Comparison of ENCODE assay signal across 25 cellular contexts in the genomic region with DNA sequence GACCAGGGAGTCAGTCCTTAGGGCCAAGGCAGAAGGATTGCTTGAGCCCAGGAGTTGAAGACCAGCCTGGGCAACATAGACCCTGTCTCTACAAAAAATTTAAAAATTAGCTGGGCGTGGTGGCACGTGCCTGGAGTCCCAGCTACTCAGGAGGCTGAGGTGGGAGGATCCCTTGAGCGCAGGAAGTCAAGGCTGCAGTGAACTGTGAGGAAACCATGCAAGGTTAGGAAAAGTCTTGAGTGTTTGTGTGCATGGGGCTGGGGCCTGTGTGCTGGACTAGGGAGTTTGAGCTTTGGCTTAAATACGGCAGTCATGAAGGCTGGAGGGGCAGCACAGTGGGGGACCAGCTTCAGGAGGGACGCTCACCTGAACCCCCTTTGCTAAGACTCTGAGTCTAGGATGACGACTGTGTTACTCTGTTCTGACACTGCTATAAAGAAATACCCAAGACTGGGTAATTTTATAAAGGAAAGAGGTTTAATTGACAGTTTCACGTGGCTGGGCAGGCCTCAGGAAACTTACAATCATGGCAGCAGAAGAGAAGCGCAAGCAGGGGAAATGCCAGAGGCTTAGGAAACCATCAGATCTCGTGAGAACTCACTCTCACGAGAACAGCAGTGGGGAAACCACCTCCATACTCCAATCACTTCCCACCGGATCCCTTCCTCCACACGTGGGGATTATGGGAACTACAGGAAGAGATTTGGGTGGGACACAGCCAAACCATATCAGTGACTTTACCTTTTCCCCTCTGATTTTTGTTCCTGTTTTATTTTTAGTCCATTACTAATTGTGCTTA. TPM values are rescaled to one million over a fixed set of nuclear protein-coding genes. Genes with fewer than 3 reads are reported as not detected.
A peak's percentile ranks its signal among the peaks of the same experiment; 100 is the strongest.
DNase-seq lines count a peak whose midpoint lies in the region; ATAC-seq, FAIRE-seq and TF ChIP-seq lines count a peak whose summit lies in the region.
"Had no signal": no experiment of that assay in that cellular context is flagged by ENCODE, and none has a peak within 500 bp of the region (broad histone marks: within the 10 kb centered on the region; RNA-seq: fewer than 3 reads in every experiment).

No MANE protein-coding gene starts in this region.

- H3K36me3 ChIP-seq in H7 (replicated peaks; ENCODE audit: control insufficient read depth, insufficient read depth, low read length) = peaks cover 17% of the 10 kb centered on the region
- H3K36me3 ChIP-seq: uterus had no signal

- intact Hi-C loops in activated CD4-positive, alpha-beta T cell treated with anti-CD3 and anti-CD28 coated beads for 36 hours (cut with DNase I, micrococcal nuclease) = loop anchor here in 1 of 2 experiments (1.0 kb wide), 1 partner anchor 193 kb away; no protein-coding TSS in a partner anchor
- intact Hi-C loops in activated CD4-positive, alpha-beta T cell treated with anti-CD3 and anti-CD28 coated beads, Interleukin-2, amount 10 ng/mL, durations not matched to agents 24 days and 14 days (cut with micrococcal nuclease) = no loop called here
- intact Hi-C loops in activated T-helper 1 cell treated with anti-CD3 and anti-CD28 coated beads, Interleukin-12 subunit alpha, Interleukin-12 subunit beta, Interleukin-2, Interleukin-4 antibody, amounts not matched to agents 30 ng/mL and 10 ng/mL and 1 ng/mL, durations not matched to agents 14 hours and 24 hours and 36 hours (cut with micrococcal nuclease) = no loop called here

- H3K27me3 Mint-ChIP-seq in activated CD4-positive, alpha-beta T cell treated with anti-CD3 and anti-CD28 coated beads for 36 hours = no peaks in the 10 kb centered on the region
- H3K27me3 Mint-ChIP-seq in activated CD4-positive, alpha-beta T cell treated with anti-CD3 and anti-CD28 coated beads, Interleukin-2, amount 10 ng/mL, durations not matched to agents 24 days and 14 days = no peaks in the 10 kb centered on the region
- H3K27me3 Mint-ChIP-seq in activated naive CD8-positive, alpha-beta T cell treated with anti-CD3 and anti-CD28 coated beads for 36 hours = no peaks in the 10 kb centered on the region
- peaks cover 2% of the 10 kb centered on the region for H3K27me3 Mint-ChIP-seq in neural crest cell (ENCODE audit: low read depth)
- H3K27me3 Mint-ChIP-seq in activated T-helper 1 cell treated with anti-CD3 and anti-CD28 coated beads, Interleukin-12 subunit alpha, Interleukin-12 subunit beta, Interleukin-2, Interleukin-4 antibody, amounts not matched to agents 30 ng/mL and 10 ng/mL and 1 ng/mL, durations not matched to agents 14 hours and 24 hours and 36 hours (ENCODE audit: insufficient read depth) = no peaks in the 10 kb centered on the region
- H3K27me3 Mint-ChIP-seq: activated CD4-positive, alpha-beta memory T cell treated with anti-CD3 and anti-CD28 coated beads for 36 hours had no signal

- no peaks in the 10 kb centered on the region for H3K9me3 Mint-ChIP-seq in activated CD4-positive, alpha-beta T cell treated with anti-CD3 and anti-CD28 coated beads for 36 hours (ENCODE audit: low read depth)
- H3K9me3 Mint-ChIP-seq in activated CD4-positive, alpha-beta T cell treated with anti-CD3 and anti-CD28 coated beads, Interleukin-2, amount 10 ng/mL, durations not matched to agents 24 days and 14 days = no peaks in the 10 kb centered on the region
- no peaks in the 10 kb centered on the region for H3K9me3 Mint-ChIP-seq in activated naive CD8-positive, alpha-beta T cell treated with anti-CD3 and anti-CD28 coated beads for 36 hours
- no peaks in the 10 kb centered on the region for H3K9me3 Mint-ChIP-seq in neural crest cell
- H3K9me3 Mint-ChIP-seq in activated T-helper 1 cell treated with anti-CD3 and anti-CD28 coated beads, Interleukin-12 subunit alpha, Interleukin-12 subunit beta, Interleukin-2, Interleukin-4 antibody, amounts not matched to agents 30 ng/mL and 10 ng/mL and 1 ng/mL, durations not matched to agents 14 hours and 24 hours and 36 hours = no peaks in the 10 kb centered on the region
- H3K9me3 Mint-ChIP-seq: activated CD4-positive, alpha-beta memory T cell treated with anti-CD3 and anti-CD28 coated beads for 36 hours; dendritic cell treated with granulocyte-macrophage colony-stimulating factor and Interleukin-4, amounts not matched to agents 40 ng/mL and 50 ng/mL, for 4 days; T-helper 1 cell treated with Interleukin-12 subunit alpha and Interleukin-12 subunit beta and Interleukin-4 antibody, amounts not matched to agents 30 μg/mL and 1 μg/mL, for 36 hours had no signal

- ATAC-seq in activated CD4-positive, alpha-beta T cell treated with anti-CD3 and anti-CD28 coated beads for 36 hours = no peak
- ATAC-seq in HG03457 (IDR thresholded peaks at IDR 0.05; ENCODE audit: unreplicated experiment) = no peak
- ATAC-seq: heart left ventricle, left lobe of liver, mucosa of descending colon had no signal

- POLR2A ChIA-PET in activated CD4-positive, alpha-beta T cell treated with anti-CD3 and anti-CD28 coated beads for 36 hours (lab: Charles Lee) = interaction anchor here (0.6 kb wide), 1 partner anchor 36 kb away, joined by 6 read pairs; no protein-coding TSS in a partner anchor

- peak overlapping the region; percentile 56 for H3K27ac Mint-ChIP-seq in activated CD4-positive, alpha-beta T cell treated with anti-CD3 and anti-CD28 coated beads for 36 hours
- no peak overlapping the region for H3K27ac Mint-ChIP-seq in activated CD4-positive, alpha-beta T cell treated with anti-CD3 and anti-CD28 coated beads, Interleukin-2, amount 10 ng/mL, durations not matched to agents 24 days and 14 days
- H3K27ac Mint-ChIP-seq in activated naive CD8-positive, alpha-beta T cell treated with anti-CD3 and anti-CD28 coated beads for 36 hours = peak overlapping the region; percentile 28
- no peak overlapping the region for H3K27ac Mint-ChIP-seq in neural crest cell (ENCODE audit: unreplicated experiment)
- no peak overlapping the region for H3K27ac Mint-ChIP-seq in activated T-helper 1 cell treated with anti-CD3 and anti-CD28 coated beads, Interleukin-12 subunit alpha, Interleukin-12 subunit beta, Interleukin-2, Interleukin-4 antibody, amounts not matched to agents 30 ng/mL and 10 ng/mL and 1 ng/mL, durations not matched to agents 14 hours and 24 hours and 36 hours
- H3K27ac Mint-ChIP-seq: activated CD4-positive, alpha-beta memory T cell treated with anti-CD3 and anti-CD28 coated beads for 36 hours; dendritic cell treated with granulocyte-macrophage colony-stimulating factor and Interleukin-4, amounts not matched to agents 40 ng/mL and 50 ng/mL, for 4 days; T-helper 1 cell treated with Interleukin-12 subunit alpha and Interleukin-12 subunit beta and Interleukin-4 antibody, amounts not matched to agents 30 μg/mL and 1 μg/mL, for 36 hours had no signal

- DNase-seq in activated CD4-positive, alpha-beta T cell treated with anti-CD3 and anti-CD28 coated beads for 36 hours = no peak
- no peak for DNase-seq in activated CD4-positive, alpha-beta T cell treated with anti-CD3 and anti-CD28 coated beads, Interleukin-2, amount 10 ng/mL, durations not matched to agents 24 days and 14 days
- peak; percentile 27 for DNase-seq in H7
- no peak for DNase-seq in activated naive CD8-positive, alpha-beta T cell treated with anti-CD3 and anti-CD28 coated beads for 36 hours
- DNase-seq in neural crest cell (ENCODE audit: low read depth, low spot score) = no peak
- no peak for DNase-seq in GM12892 (ENCODE audit: insufficient read length)
- DNase-seq in activated T-helper 1 cell treated with anti-CD3 and anti-CD28 coated beads, Interleukin-12 subunit alpha, Interleukin-12 subunit beta, Interleukin-2, Interleukin-4 antibody, amounts not matched to agents 30 ng/mL and 10 ng/mL and 1 ng/mL, durations not matched to agents 14 hours and 24 hours and 36 hours (ENCODE audit: low spot score) = no peak
- DNase-seq: activated CD4-positive, alpha-beta memory T cell treated with anti-CD3 and anti-CD28 coated beads for 36 hours; activated T-cell treated with anti-CD3 and anti-CD28 coated beads, Interleukin-2, amount 50 U/mL, for 1 hour; amniotic stem cell; Karpas-422; mucosa of descending colon; NCI-H187 treated with DMSO at 0.1 percent for 48 hours; NCI-H2227 treated with DMSO at 0.1 percent for 48 hours; NCI-H774; SHP77; stimulated activated CD4-positive, alpha-beta T cell treated with anti-CD3 and anti-CD28 coated beads, Interleukin-4, amount 100 ng/mL, for 4 hours; uterus had no signal

- H3K4me3 ChIP-seq in H7 (ENCODE audit: insufficient read depth, low read depth, low read length) = no peak overlapping the region
- H3K4me3 ChIP-seq: heart left ventricle, mucosa of descending colon, suprapubic skin, uterus had no signal

- no peak; the same call in 1 of the 2 replicates for TF ChIP-seq POLR2A in GM12892 (IDR thresholded peaks at IDR 0.05; ENCODE audit: low read depth, low read length)

- peaks cover 36% of the 10 kb centered on the region for H3K36me3 Mint-ChIP-seq in activated CD4-positive, alpha-beta T cell treated with anti-CD3 and anti-CD28 coated beads for 36 hours (ENCODE audit: low read depth)
- peaks cover 31% of the 10 kb centered on the region for H3K36me3 Mint-ChIP-seq in activated CD4-positive, alpha-beta T cell treated with anti-CD3 and anti-CD28 coated beads, Interleukin-2, amount 10 ng/mL, durations not matched to agents 24 days and 14 days (ENCODE audit: low read depth)
- peaks cover 10% of the 10 kb centered on the region for H3K36me3 Mint-ChIP-seq in activated naive CD8-positive, alpha-beta T cell treated with anti-CD3 and anti-CD28 coated beads for 36 hours
- peaks cover 10% of the 10 kb centered on the region for H3K36me3 Mint-ChIP-seq in neural crest cell (ENCODE audit: low read depth)
- peaks cover 32% of the 10 kb centered on the region for H3K36me3 Mint-ChIP-seq in activated T-helper 1 cell treated with anti-CD3 and anti-CD28 coated beads, Interleukin-12 subunit alpha, Interleukin-12 subunit beta, Interleukin-2, Interleukin-4 antibody, amounts not matched to agents 30 ng/mL and 10 ng/mL and 1 ng/mL, durations not matched to agents 14 hours and 24 hours and 36 hours (ENCODE audit: low read depth)

- H3K4me1 Mint-ChIP-seq in activated CD4-positive, alpha-beta T cell treated with anti-CD3 and anti-CD28 coated beads for 36 hours = peaks cover 3% of the 10 kb centered on the region
- peaks cover 5% of the 10 kb centered on the region for H3K4me1 Mint-ChIP-seq in activated CD4-positive, alpha-beta T cell treated with anti-CD3 and anti-CD28 coated beads, Interleukin-2, amount 10 ng/mL, durations not matched to agents 24 days and 14 days
- H3K4me1 Mint-ChIP-seq in activated naive CD8-positive, alpha-beta T cell treated with anti-CD3 and anti-CD28 coated beads for 36 hours = peaks cover 5% of the 10 kb centered on the region
- peaks cover 12% of the 10 kb centered on the region for H3K4me1 Mint-ChIP-seq in neural crest cell
- peaks cover 11% of the 10 kb centered on the region for H3K4me1 Mint-ChIP-seq in activated T-helper 1 cell treated with anti-CD3 and anti-CD28 coated beads, Interleukin-12 subunit alpha, Interleukin-12 subunit beta, Interleukin-2, Interleukin-4 antibody, amounts not matched to agents 30 ng/mL and 10 ng/mL and 1 ng/mL, durations not matched to agents 14 hours and 24 hours and 36 hours (ENCODE audit: low read depth)

- no peaks in the 10 kb centered on the region for H3K27me3 ChIP-seq in H7 (ENCODE audit: control insufficient read depth, insufficient read depth, low read length)
- H3K27me3 ChIP-seq: heart left ventricle, suprapubic skin, uterus had no signal

- no peak overlapping the region for H3K4me3 Mint-ChIP-seq in activated CD4-positive, alpha-beta T cell treated with anti-CD3 and anti-CD28 coated beads for 36 hours
- H3K4me3 Mint-ChIP-seq in activated CD4-positive, alpha-beta T cell treated with anti-CD3 and anti-CD28 coated beads, Interleukin-2, amount 10 ng/mL, durations not matched to agents 24 days and 14 days = no peak overlapping the region
- H3K4me3 Mint-ChIP-seq in activated naive CD8-positive, alpha-beta T cell treated with anti-CD3 and anti-CD28 coated beads for 36 hours = no peak overlapping the region
- peak overlapping the region; percentile 15 for H3K4me3 Mint-ChIP-seq in neural crest cell
- H3K4me3 Mint-ChIP-seq in activated T-helper 1 cell treated with anti-CD3 and anti-CD28 coated beads, Interleukin-12 subunit alpha, Interleukin-12 subunit beta, Interleukin-2, Interleukin-4 antibody, amounts not matched to agents 30 ng/mL and 10 ng/mL and 1 ng/mL, durations not matched to agents 14 hours and 24 hours and 36 hours = no peak overlapping the region
- H3K4me3 Mint-ChIP-seq: activated CD4-positive, alpha-beta memory T cell treated with anti-CD3 and anti-CD28 coated beads for 36 hours; dendritic cell treated with granulocyte-macrophage colony-stimulating factor and Interleukin-4, amounts not matched to agents 40 ng/mL and 50 ng/mL, for 4 days; T-helper 1 cell treated with Interleukin-12 subunit alpha and Interleukin-12 subunit beta and Interleukin-4 antibody, amounts not matched to agents 30 μg/mL and 1 μg/mL, for 36 hours had no signal

- no peak for FAIRE-seq in GM12892 (lab: Jason Lieb, UNC)
- FAIRE-seq: endothelial cell of umbilical vein had no signal

- CTCF ChIA-PET in activated CD4-positive, alpha-beta T cell treated with anti-CD3 and anti-CD28 coated beads for 36 hours (lab: Charles Lee) = interaction anchor here (0.8 to 1.6 kb wide), 3 partner anchors 12 to 49 kb away, joined by 3 to 4 read pairs (median 3); a partner anchor contains a TSS

- no peak for TF ChIP-seq CTCF in neural crest cell (conservative IDR thresholded peaks at IDR 0.05)

RNA-seq across cellular contexts. Expression of a gene that starts 39.4 kb away (rescaled TPM):
- total RNA-seq in activated CD4-positive, alpha-beta T cell treated with anti-CD3 and anti-CD28 coated beads for 36 hours = 10 to 100 TPM; 66.5 to 69.8 TPM
- 93.0 and 96.7 TPM in 2 replicates for total RNA-seq in activated CD4-positive, alpha-beta T cell treated with anti-CD3 and anti-CD28 coated beads, Interleukin-2, amount 10 ng/mL, durations not matched to agents 24 days and 14 days
- total RNA-seq in H7 (2014; rRNA removed; shearing (Covaris generic)) = 49.1 and 65.3 TPM in 2 replicates
- 10 to 100 TPM; 84.5 to 95.0 TPM for total RNA-seq in activated naive CD8-positive, alpha-beta T cell treated with anti-CD3 and anti-CD28 coated beads for 36 hours
- 71.3 and 71.4 TPM in 2 replicates for total RNA-seq in neural crest cell
- 59.6 TPM for polyA plus RNA-seq in GM12892 (2012; ENCODE audit: missing spikeins)
- total RNA-seq in activated T-helper 1 cell treated with anti-CD3 and anti-CD28 coated beads, Interleukin-12 subunit alpha, Interleukin-12 subunit beta, Interleukin-2, Interleukin-4 antibody, amounts not matched to agents 30 ng/mL and 10 ng/mL and 1 ng/mL, durations not matched to agents 14 hours and 24 hours and 36 hours = 99.5 and 104 TPM in 2 replicates

Comparison
In these comparisons a context has a peak if more than half of its experiments do, and no peak if none do; other contexts are left out.
1. H3K27ac Mint-ChIP-seq: peak in activated CD4-positive, alpha-beta T cell treated with anti-CD3 and anti-CD28 coated beads for 36 hours (single experiment) and activated naive CD8-positive, alpha-beta T cell treated with anti-CD3 and anti-CD28 coated beads for 36 hours (single experiment); none in activated CD4-positive, alpha-beta T cell treated with anti-CD3 and anti-CD28 coated beads, Interleukin-2, amount 10 ng/mL, durations not matched to agents 24 days and 14 days (single experiment), neural crest cell (single experiment) and activated T-helper 1 cell treated with anti-CD3 and anti-CD28 coated beads, Interleukin-12 subunit alpha, Interleukin-12 subunit beta, Interleukin-2, Interleukin-4 antibody, amounts not matched to agents 30 ng/mL and 10 ng/mL and 1 ng/mL, durations not matched to agents 14 hours and 24 hours and 36 hours (single experiment).